ENCODE assay signal across 13 cellular contexts in the genomic region with DNA sequence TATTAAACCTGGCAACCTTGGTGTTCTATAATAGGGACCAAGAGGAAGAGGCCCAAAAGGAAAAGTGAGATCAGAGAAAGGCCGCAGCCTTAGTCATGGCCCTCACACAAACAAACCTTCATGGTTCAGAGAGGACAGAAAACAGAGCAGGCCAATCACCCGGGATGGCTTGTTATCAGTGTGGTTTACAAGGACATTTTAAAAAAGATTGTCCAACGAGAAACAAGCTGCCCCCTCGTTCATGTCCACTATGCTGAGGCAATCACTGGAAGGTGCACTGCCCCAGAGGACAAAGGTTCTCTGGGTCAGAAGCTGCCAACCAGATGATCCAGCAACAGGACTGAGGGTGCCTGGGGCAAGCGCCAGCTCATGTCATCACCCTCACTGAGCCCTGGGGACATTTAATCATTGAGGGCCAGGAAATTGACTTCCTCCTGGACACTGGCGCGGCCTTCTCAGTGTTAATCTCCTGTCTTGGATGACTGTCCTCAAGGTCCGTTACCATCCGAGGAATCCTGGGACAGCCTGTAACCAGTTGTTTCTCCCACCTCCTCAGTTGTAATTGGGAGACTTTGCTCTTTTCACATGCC. TPM values are rescaled to one million over a fixed set of nuclear protein-coding genes. Genes with fewer than 3 reads are reported as not detected.
DNase-seq lines count a peak whose midpoint lies in the region; ATAC-seq and TF ChIP-seq lines count a peak whose summit lies in the region.
"Not testable (repeated sequence)": the region's sequence is repeated elsewhere in the genome, so short reads cannot be mapped to it uniquely, and the experiment has no call there.
"Had no signal": no experiment of that assay in that cellular context is flagged by ENCODE, and none has a peak within 500 bp of the region (broad histone marks: within the 10 kb centered on the region; RNA-seq: fewer than 3 reads in every experiment).

No MANE protein-coding gene starts in this region.

- peak overlapping the region; percentile 87 for H3K27ac Mint-ChIP-seq in nephron progenitor cell

- not testable (repeated sequence) for H3K4me3 Mint-ChIP-seq in nephron progenitor cell

- peaks cover 26% of the 10 kb centered on the region for H3K4me1 Mint-ChIP-seq in nephron progenitor cell

- H3K27ac ChIP-seq in adrenal gland, result not testable (repeated sequence)
- H3K27ac ChIP-seq in right lobe of liver (peak overlapping the region in 2 of 3 donors; percentile 73 to 82), spleen (peak overlapping the region in 6 of 8 donors; percentile 50 to 61 (median 56))

- not testable (repeated sequence) for H3K4me3 ChIP-seq in adrenal gland, right lobe of liver, spleen

- not testable (repeated sequence) for TF ChIP-seq CTCF in adrenal gland (IDR thresholded peaks at IDR 0.05); right lobe of liver (IDR thresholded peaks at IDR 0.05); nephron progenitor cell (IDR thresholded peaks at IDR 0.05); spleen (IDR thresholded peaks at IDR 0.05 in 8 of 11, conservative IDR thresholded peaks at IDR 0.05 in 3 of 11)

- not testable (repeated sequence) for H3K36me3 Mint-ChIP-seq in nephron progenitor cell (ENCODE audit: low read depth)

- ATAC-seq in left lobe of liver (peak; percentile 70), right lobe of liver (peak; percentile 60 to 82 (median 65))

- TF ChIP-seq POLR2A in adrenal gland (IDR thresholded peaks at IDR 0.05); right lobe of liver (IDR thresholded peaks at IDR 0.05); spleen (IDR thresholded peaks at IDR 0.05): not testable (repeated sequence)

- 43 to 62% (median 51%) methylated on average over 8 to 9 of the region's 9 CpGs for WGBS in adrenal gland, 4 donors
- WGBS in right lobe of liver (ENCODE audit: insufficient coverage, low coverage, low lambda C conversion rate, missing lambda C conversion rate), result 19% methylated on average over 3 of the region's 9 CpGs
- 70 to 85% (median 77%) methylated on average over 9 of the region's 9 CpGs for WGBS in spleen, 5 donors

- H3K36me3 ChIP-seq in adrenal gland (replicated peaks in 1 of 2); right lobe of liver; spleen: not testable (repeated sequence)

- DNase-seq in ELR (ENCODE audit: low read depth), result peak; percentile 6
- peak; percentile 9 for DNase-seq in T1000 (lab: John Stamatoyannopoulos, UW)
- peak in 4 of 7 donors; percentile 2 to 38 (median 14) for DNase-seq in adrenal gland
- peak; percentile 93 for DNase-seq in left lobe of liver (ENCODE audit: low spot score)
- DNase-seq in right lobe of liver, result peak; percentile 66 to 88 (median 84)
- DNase-seq in nephron progenitor cell, spleen: not testable (repeated sequence)

- not testable (repeated sequence) for H3K4me1 ChIP-seq in adrenal gland (replicated peaks in 1 of 2); spleen
- H3K4me1 ChIP-seq in right lobe of liver, result peaks cover 0 to 14% (median 3%) of the 10 kb centered on the region in 4 donors

- not testable (repeated sequence) for H3K27me3 ChIP-seq in adrenal gland; right lobe of liver; spleen (replicated peaks in 1 of 7)

- H3K27me3 Mint-ChIP-seq in nephron progenitor cell (ENCODE audit: low read depth, poor library complexity), result not testable (repeated sequence)

- H3K9me3 ChIP-seq in adrenal gland (replicated peaks in 1 of 3); right lobe of liver: not testable (repeated sequence)
- H3K9me3 ChIP-seq in spleen, result peaks cover 0 to 14% (median 2%) of the 10 kb centered on the region in 8 donors

- intact Hi-C loops in adrenal gland (cut with DNase I); right lobe of liver (cut with DNase I); spleen (cut with DNase I; ENCODE audit: low total_unique reads): not testable (repeated sequence)

- H3K9me3 Mint-ChIP-seq in nephron progenitor cell, result peaks cover 23% of the 10 kb centered on the region

RNA-seq across cellular contexts. Expression of a gene that starts 42.4 kb away (rescaled TPM):
- 10 to 100 TPM; 22.0 to 64.1 (median 35.2) TPM for total RNA-seq in adrenal gland
- 10 to 100 TPM; 13.4 to 20.2 (median 16.5) TPM for polyA plus RNA-seq in adrenal gland
- total RNA-seq in left lobe of liver, result 26.4 TPM
- 100 to 1,000 TPM in 2 of 6 experiments, 10 to 100 TPM in 4; 19.2 to 130 (median 40.6) TPM for total RNA-seq in right lobe of liver
- total RNA-seq in spleen, result 100 to 1,000 TPM in 3 of 7 donors, 10 to 100 TPM in 4; 21.5 to 147 (median 98.5) TPM
- 10 to 100 TPM in 2 of 3 donors, 1 to 10 TPM in 1; 8.7 to 45.4 (median 17.2) TPM for polyA plus RNA-seq in spleen
- total RNA-seq: Caco-2; CD8-positive, alpha-beta T cell; GM12878; GM23248; H1 had no signal
- polyA plus RNA-seq: CD4-positive, CD25-positive, alpha-beta regulatory T cell; GM23248 had no signal
